11 cellular contexts compared by ENCODE assay signal in genomic region chr19:19171821-19172532, GRCh38. TPM values are rescaled to one million over a fixed set of nuclear protein-coding genes. Genes with fewer than 3 reads are reported as not detected.
DNase-seq lines count a peak whose midpoint lies in the region; ATAC-seq, FAIRE-seq and TF ChIP-seq lines count a peak whose summit lies in the region.
"Had no signal": no experiment of that assay in that cellular context is flagged by ENCODE, and none has a peak within 500 bp of the region (broad histone marks: within the 10 kb centered on the region; RNA-seq: fewer than 3 reads in every experiment).

No MANE protein-coding gene starts in this region.

- TF ChIP-seq CTCF in GM13977 (IDR thresholded peaks at IDR 0.05; ENCODE audit: extremely low read depth, insufficient read depth, missing control alignments) (no peak), K562 (IDR thresholded peaks at IDR 0.05 in 2 of 3, conservative IDR thresholded peaks at IDR 0.05 in 1 of 3; ENCODE audit: insufficient read depth in 2 of 3, low read depth in 1 of 3, low read length in 3 of 3) (no peak), neutrophil (IDR thresholded peaks at IDR 0.05) (no peak)

- peaks cover 6% of the 10 kb centered on the region; the same call in 1 of the 3 replicates for H3K36me3 ChIP-seq in K562 (ENCODE audit: control insufficient read depth, insufficient read depth, low read length)
- peaks cover 22% of the 10 kb centered on the region for H3K36me3 ChIP-seq in neutrophil

- peaks cover 0 to 8% of the 10 kb centered on the region in 2 donors for H3K27me3 Mint-ChIP-seq in stimulated activated naive B cell treated with anti-CD40 and anti-IgM and Interleukin-4, amounts not matched to agents 10 μg/mL and 1 μg/mL and 100 μg/mL, for 72 hours

- H2AFZ ChIP-seq in K562 (ENCODE audit: low read depth, low read length) = 0 out of 2 replicates have a peak overlapping the region, but pooled peaks have one; percentile 7

- peak; percentile 55; the same call in 1 of the 2 replicates for TF ChIP-seq EP300 in K562 (IDR thresholded peaks at IDR 0.05; ENCODE audit: low read length)

- WGBS in K562 (ENCODE audit: insufficient coverage, low coverage, missing lambda C conversion rate) = 16% methylated on average over 8 of the region's 8 CpGs

- H3K9ac ChIP-seq in K562 (ENCODE audit: insufficient read depth in 1 of 2, low read depth in 2 of 2, low read length in 2 of 2) = peak overlapping the region; percentile 42 to 77

- no peak for FAIRE-seq in K562 (lab: Jason Lieb, UNC)

- no peaks in the 10 kb centered on the region for H3K27me3 ChIP-seq in K562 (ENCODE audit: control insufficient read depth in 2 of 2, insufficient read depth in 2 of 2, low read length in 2 of 2)
- no peaks in the 10 kb centered on the region for H3K27me3 ChIP-seq in neutrophil
- H3K27me3 ChIP-seq: suprapubic skin had no signal

- in situ Hi-C loops in GM13977 (cut with MboI; ENCODE audit: low pct_unique_long_range_greater_than_20kb, low sequenced_read_pairs, unreplicated experiment) = loop anchor here (25.0 kb wide), 1 partner anchor 315 kb away; no protein-coding TSS in a partner anchor
- in situ Hi-C loops in K562 (cut with MboI) = no loop called here

- 0 out of 2 replicates have a peak, but pooled peaks have one; percentile 8 for TF ChIP-seq POLR2A in K562 (conservative IDR thresholded peaks at IDR 0.05)

- peaks cover 8% of the 10 kb centered on the region for H4K20me1 ChIP-seq in K562 (replicated peaks; ENCODE audit: control insufficient read depth, insufficient read depth, low read length)

- BruUV-seq in K562 (replicated peaks; lab: Mats Ljungman, UMichigan) = no TSS peak

- no peak overlapping the region for H3K4me3 Mint-ChIP-seq in stimulated activated naive B cell treated with anti-CD40 and anti-IgM and Interleukin-4, amounts not matched to agents 10 μg/mL and 1 μg/mL and 100 μg/mL, for 72 hours
- H3K4me3 Mint-ChIP-seq: dendritic cell treated with granulocyte-macrophage colony-stimulating factor and Interleukin-4, amounts not matched to agents 40 ng/mL and 50 ng/mL, for 4 days had no signal

- peaks cover 2% of the 10 kb centered on the region for H3K9me1 ChIP-seq in K562 (ENCODE audit: control insufficient read depth, insufficient read depth, low read length)

- H3K36me3 Mint-ChIP-seq in stimulated activated naive B cell treated with anti-CD40 and anti-IgM and Interleukin-4, amounts not matched to agents 10 μg/mL and 1 μg/mL and 100 μg/mL, for 72 hours = peaks cover 27 to 29% of the 10 kb centered on the region in 2 donors

- ATAC-seq in K562 (peak; percentile 79), GM19324 (IDR thresholded peaks at IDR 0.05; ENCODE audit: low FRiP score, unreplicated experiment) (no peak), GM21619 (IDR thresholded peaks at IDR 0.05; ENCODE audit: unreplicated experiment) (no peak)
- no peak for ATAC-seq in stimulated activated naive B cell treated with anti-CD40 and anti-IgM and Interleukin-4, amounts not matched to agents 10 μg/mL and 1 μg/mL and 100 μg/mL, for 72 hours (replicated peaks)

- no peak overlapping the region for H3K27ac Mint-ChIP-seq in stimulated activated naive B cell treated with anti-CD40 and anti-IgM and Interleukin-4, amounts not matched to agents 10 μg/mL and 1 μg/mL and 100 μg/mL, for 72 hours
- H3K27ac Mint-ChIP-seq: dendritic cell treated with granulocyte-macrophage colony-stimulating factor and Interleukin-4, amounts not matched to agents 40 ng/mL and 50 ng/mL, for 4 days had no signal

- H3K4me1 Mint-ChIP-seq in stimulated activated naive B cell treated with anti-CD40 and anti-IgM and Interleukin-4, amounts not matched to agents 10 μg/mL and 1 μg/mL and 100 μg/mL, for 72 hours = peaks cover 26 to 29% of the 10 kb centered on the region in 2 donors

- H3K9me3 Mint-ChIP-seq in stimulated activated naive B cell treated with anti-CD40 and anti-IgM and Interleukin-4, amounts not matched to agents 10 μg/mL and 1 μg/mL and 100 μg/mL, for 72 hours = no peaks in the 10 kb centered on the region
- H3K9me3 Mint-ChIP-seq: dendritic cell treated with granulocyte-macrophage colony-stimulating factor and Interleukin-4, amounts not matched to agents 40 ng/mL and 50 ng/mL, for 4 days had no signal

- peak overlapping the region; percentile 42 for H3K4me2 ChIP-seq in K562 (ENCODE audit: insufficient read depth, low read length)

- H3K79me2 ChIP-seq in K562 (ENCODE audit: control insufficient read depth, insufficient read depth, low read length) = no peaks in the 10 kb centered on the region

- H3K27ac ChIP-seq in K562 (ENCODE audit: extremely low read depth, low read depth, low read length) = peak overlapping the region; percentile 74
- peak overlapping the region; percentile 48 for H3K27ac ChIP-seq in neutrophil
- H3K27ac ChIP-seq: suprapubic skin had no signal

- POLR2A ChIA-PET in K562 (lab: Yijun Ruan, JAX) = no interaction called here

- CTCF ChIA-PET in K562 (lab: Yijun Ruan, JAX; ENCODE audit: low intra/inter-chr PET ratio) = no interaction called here

- H3K4me1 ChIP-seq in K562 (replicated peaks in 1 of 2; ENCODE audit: control insufficient read depth in 2 of 2, insufficient read depth in 2 of 2, low read length in 2 of 2) (peaks cover 31 to 34% of the 10 kb centered on the region in 2 experiments; a peak in 4 of 5 replicates), neutrophil (ENCODE audit: control insufficient read depth in 1 of 2, insufficient read depth in 1 of 2, low read depth in 1 of 2, low read length in 1 of 2) (peaks cover 37 to 48% of the 10 kb centered on the region in 2 experiments)

- no peak for TF ChIP-seq RAD21 in K562 (CRISPR knock-in tag; conservative IDR thresholded peaks at IDR 0.05 in 1 of 2, IDR thresholded peaks at IDR 0.05 in 1 of 2)

- intact Hi-C loops in K562 (cut with micrococcal nuclease) = loop anchor here (5.0 kb wide), 1 partner anchor 35 kb away; the partner anchor contains the start of gene TMEM161A

- H3K4me3 ChIP-seq in K562 = no peak overlapping the region
- peak overlapping the region in 1 of 2 experiments; percentile 39 for H3K4me3 ChIP-seq in neutrophil (ENCODE audit: low read depth in 1 of 2, low read length in 1 of 2)
- H3K4me3 ChIP-seq: suprapubic skin had no signal

- H3K9me3 ChIP-seq in K562 (replicated peaks; ENCODE audit: control insufficient read depth, insufficient read depth, low read depth, low read length) = no peaks in the 10 kb centered on the region
- no peaks in the 10 kb centered on the region for H3K9me3 ChIP-seq in neutrophil
- H3K9me3 ChIP-seq: suprapubic skin had no signal

- DNase-seq in GM13977 (ENCODE audit: low spot score) = peak; percentile 76
- peak; percentile 80 for DNase-seq in NAMALWA (ENCODE audit: low spot score)
- DNase-seq in K562 (ENCODE audit: extremely low read depth in 1 of 4, low spot score in 3 of 4) = peak; percentile 35 to 71 (median 56)
- no peak for DNase-seq in stimulated activated naive B cell treated with anti-CD40 and anti-IgM and Interleukin-4, amounts not matched to agents 10 μg/mL and 1 μg/mL and 100 μg/mL, for 72 hours
- DNase-seq: activated effector memory CD4-positive, alpha-beta T cell treated with Interleukin-2 at 50 U/mL for 16 hours; NCI-H526 treated with DMSO at 0.1 percent for 48 hours had no signal

RNA-seq across cellular contexts. Expression of gene MEF2B, which starts 1.9 kb away (rescaled TPM):
- total RNA-seq in K562 (2011; cell fraction: chromatin; rRNA removed; ENCODE audit: low replicate concordance) = 1.4 TPM in 1 of 2 replicates, not detected in the other
- 1.2 and 1.7 TPM in 2 replicates for total RNA-seq in K562 (2011; cell fraction: nucleolus; rRNA removed)
- total RNA-seq in K562 (2011; cell fraction: nucleoplasm; rRNA removed) = 1.4 and 1.8 TPM in 2 replicates
- total RNA-seq in K562 (2014; rRNA removed) (0.16 and 0.77 TPM in 2 replicates), K562 (2014; rRNA removed; fragmentation: Illumina TruSeq; extraction: Trizol) (not detected in 2 replicates), K562 (2015; rRNA removed; fragmentation: Illumina TruSeq; extraction: Trizol) (0.14 and 0.23 TPM in 2 replicates), K562 (2021) (0.72 and 1.9 TPM in 2 replicates)
- polyA plus RNA-seq in K562 (2011; rRNA removed) (0.15 and 0.26 TPM in 2 replicates), K562 (2014; fragmentation: Illumina TruSeq; extraction: Trizol) (0.65 and 1.0 TPM in 2 replicates), K562 (2014; fragmentation: Nextera tagmentation; extraction: Ambion mirVana) (not detected), K562 (2014; rRNA removed) (0.46 and 1.1 TPM in 2 replicates)
- 0.12 and 0.25 TPM in 2 replicates for polyA plus RNA-seq in K562 (2011; cell fraction: cytosol; rRNA removed)
- 1.1 and 1.8 TPM in 2 replicates for polyA plus RNA-seq in K562 (2011; cell fraction: nucleus; rRNA removed)
- polyA plus RNA-seq in K562 (2012) = 0.14 and 7.0 TPM in 2 replicates
- polyA minus RNA-seq in K562 (2011; rRNA and poly(A)+ RNA removed) = not detected in 2 replicates
- not detected in 2 replicates for polyA minus RNA-seq in K562 (2011; cell fraction: cytosol; rRNA and poly(A)+ RNA removed)
- 0.27 and 0.89 TPM in 2 replicates for polyA minus RNA-seq in K562 (2011; cell fraction: nucleus; rRNA and poly(A)+ RNA removed)

RNA-seq across cellular contexts. Expression of gene BORCS8, which starts 20.0 kb away (rescaled TPM):
- 26.1 and 65.6 TPM in 2 replicates for total RNA-seq in K562 (2011; cell fraction: chromatin; rRNA removed; ENCODE audit: low replicate concordance)
- total RNA-seq in K562 (2011; cell fraction: nucleolus; rRNA removed) = 31.4 and 35.8 TPM in 2 replicates
- 36.1 and 51.5 TPM in 2 replicates for total RNA-seq in K562 (2011; cell fraction: nucleoplasm; rRNA removed)
- total RNA-seq in K562 (2014; rRNA removed) (33.3 and 33.6 TPM in 2 replicates), K562 (2014; rRNA removed; fragmentation: Illumina TruSeq; extraction: Trizol) (7.9 and 11.3 TPM in 2 replicates), K562 (2015; rRNA removed; fragmentation: Illumina TruSeq; extraction: Trizol) (16.3 and 17.3 TPM in 2 replicates), K562 (2021) (30.4 and 30.5 TPM in 2 replicates)
- polyA plus RNA-seq in K562 (2011; rRNA removed) (11.2 and 12.7 TPM in 2 replicates), K562 (2014; fragmentation: Illumina TruSeq; extraction: Trizol) (24.4 and 31.3 TPM in 2 replicates), K562 (2014; fragmentation: Nextera tagmentation; extraction: Ambion mirVana) (1 to 10 TPM; 4.6 to 9.4 TPM), K562 (2014; rRNA removed) (28.7 and 29.9 TPM in 2 replicates)
- 12.3 and 35.6 TPM in 2 replicates for polyA plus RNA-seq in K562 (2011; cell fraction: cytosol; rRNA removed)
- 20.9 and 34.2 TPM in 2 replicates for polyA plus RNA-seq in K562 (2011; cell fraction: nucleus; rRNA removed)
- 17.6 and 20.6 TPM in 2 replicates for polyA plus RNA-seq in K562 (2012)
- polyA minus RNA-seq in K562 (2011; rRNA and poly(A)+ RNA removed) = 3.8 and 6.9 TPM in 2 replicates
- 6.7 and 7.9 TPM in 2 replicates for polyA minus RNA-seq in K562 (2011; cell fraction: cytosol; rRNA and poly(A)+ RNA removed)
- polyA minus RNA-seq in K562 (2011; cell fraction: nucleus; rRNA and poly(A)+ RNA removed) = 5.7 and 7.3 TPM in 2 replicates

RNA-seq across cellular contexts. Expression of gene RFXANK, which starts 20.1 kb away (rescaled TPM):
- total RNA-seq in K562 (2011; cell fraction: chromatin; rRNA removed; ENCODE audit: low replicate concordance) = 68.6 and 223 TPM in 2 replicates
- total RNA-seq in K562 (2011; cell fraction: nucleolus; rRNA removed) = 202 and 233 TPM in 2 replicates
- total RNA-seq in K562 (2011; cell fraction: nucleoplasm; rRNA removed) = 103 and 126 TPM in 2 replicates
- total RNA-seq in K562 (2014; rRNA removed) = 152 and 203 TPM in 2 replicates
- 79.8 and 106 TPM in 2 replicates for total RNA-seq in K562 (2014; rRNA removed; fragmentation: Illumina TruSeq; extraction: Trizol)
- total RNA-seq in K562 (2015; rRNA removed; fragmentation: Illumina TruSeq; extraction: Trizol) = 158 and 164 TPM in 2 replicates
- 176 and 185 TPM in 2 replicates for total RNA-seq in K562 (2021)
- polyA plus RNA-seq in K562 (2011; rRNA removed) = 68.6 and 70.4 TPM in 2 replicates
- 91.9 and 206 TPM in 2 replicates for polyA plus RNA-seq in K562 (2011; cell fraction: cytosol; rRNA removed)
- polyA plus RNA-seq in K562 (2011; cell fraction: nucleus; rRNA removed) = 256 and 295 TPM in 2 replicates
- 186 and 218 TPM in 2 replicates for polyA plus RNA-seq in K562 (2012)
- 181 and 187 TPM in 2 replicates for polyA plus RNA-seq in K562 (2014; fragmentation: Illumina TruSeq; extraction: Trizol)
- 100 to 1,000 TPM in 1 of 2 experiments, 10 to 100 TPM in 1; 81.4 to 150 TPM for polyA plus RNA-seq in K562 (2014; fragmentation: Nextera tagmentation; extraction: Ambion mirVana)
- polyA plus RNA-seq in K562 (2014; rRNA removed) = 138 and 143 TPM in 2 replicates
- 23.8 and 46.5 TPM in 2 replicates for polyA minus RNA-seq in K562 (2011; rRNA and poly(A)+ RNA removed)
- polyA minus RNA-seq in K562 (2011; cell fraction: cytosol; rRNA and poly(A)+ RNA removed) = 50.6 and 74.2 TPM in 2 replicates
- 71.6 and 78.2 TPM in 2 replicates for polyA minus RNA-seq in K562 (2011; cell fraction: nucleus; rRNA and poly(A)+ RNA removed)

RNA-seq across cellular contexts. Expression of gene NR2C2AP, which starts 31.2 kb away (rescaled TPM):
- total RNA-seq in K562 (2011; cell fraction: chromatin; rRNA removed; ENCODE audit: low replicate concordance) = 15.0 and 44.6 TPM in 2 replicates
- total RNA-seq in K562 (2011; cell fraction: nucleolus; rRNA removed) = 37.5 and 41.5 TPM in 2 replicates
- 28.9 and 30.6 TPM in 2 replicates for total RNA-seq in K562 (2011; cell fraction: nucleoplasm; rRNA removed)
- total RNA-seq in K562 (2014; rRNA removed) = 31.3 and 33.1 TPM in 2 replicates
- 23.1 and 26.3 TPM in 2 replicates for total RNA-seq in K562 (2014; rRNA removed; fragmentation: Illumina TruSeq; extraction: Trizol)
- 26.4 TPM in 2 replicates for total RNA-seq in K562 (2015; rRNA removed; fragmentation: Illumina TruSeq; extraction: Trizol)
- 32.4 and 35.6 TPM in 2 replicates for total RNA-seq in K562 (2021)
- polyA plus RNA-seq in K562 (2011; rRNA removed) = 22.3 and 23.7 TPM in 2 replicates
- 19.2 and 25.1 TPM in 2 replicates for polyA plus RNA-seq in K562 (2011; cell fraction: cytosol; rRNA removed)
- 56.3 and 62.7 TPM in 2 replicates for polyA plus RNA-seq in K562 (2011; cell fraction: nucleus; rRNA removed)
- 22.1 and 26.0 TPM in 2 replicates for polyA plus RNA-seq in K562 (2012)
- 30.3 and 33.1 TPM in 2 replicates for polyA plus RNA-seq in K562 (2014; fragmentation: Illumina TruSeq; extraction: Trizol)
- polyA plus RNA-seq in K562 (2014; fragmentation: Nextera tagmentation; extraction: Ambion mirVana) = 10 to 100 TPM; 55.3 to 77.4 TPM
- 37.5 and 39.0 TPM in 2 replicates for polyA plus RNA-seq in K562 (2014; rRNA removed)
- 8.9 and 10.0 TPM in 2 replicates for polyA minus RNA-seq in K562 (2011; rRNA and poly(A)+ RNA removed)
- polyA minus RNA-seq in K562 (2011; cell fraction: cytosol; rRNA and poly(A)+ RNA removed) = 5.2 and 8.1 TPM in 2 replicates
- polyA minus RNA-seq in K562 (2011; cell fraction: nucleus; rRNA and poly(A)+ RNA removed) = 10.4 and 19.0 TPM in 2 replicates

RNA-seq across cellular contexts. Expression of gene TMEM161A, which starts 33.7 kb away (rescaled TPM):
- 61.8 and 208 TPM in 2 replicates for total RNA-seq in K562 (2011; cell fraction: chromatin; rRNA removed; ENCODE audit: low replicate concordance)
- total RNA-seq in K562 (2011; cell fraction: nucleolus; rRNA removed) = 275 and 276 TPM in 2 replicates
- 120 and 154 TPM in 2 replicates for total RNA-seq in K562 (2011; cell fraction: nucleoplasm; rRNA removed)
- total RNA-seq in K562 (2014; rRNA removed) = 77.2 and 105 TPM in 2 replicates
- total RNA-seq in K562 (2014; rRNA removed; fragmentation: Illumina TruSeq; extraction: Trizol) = 15.4 and 24.5 TPM in 2 replicates
- total RNA-seq in K562 (2015; rRNA removed; fragmentation: Illumina TruSeq; extraction: Trizol) = 33.8 and 38.9 TPM in 2 replicates
- 76.7 and 81.2 TPM in 2 replicates for total RNA-seq in K562 (2021)
- 42.5 and 66.4 TPM in 2 replicates for polyA plus RNA-seq in K562 (2011; rRNA removed)
- polyA plus RNA-seq in K562 (2011; cell fraction: cytosol; rRNA removed) = 82.2 and 238 TPM in 2 replicates
- polyA plus RNA-seq in K562 (2011; cell fraction: nucleus; rRNA removed) = 177 and 332 TPM in 2 replicates
- 45.4 and 63.2 TPM in 2 replicates for polyA plus RNA-seq in K562 (2012)
- 29.2 and 68.5 TPM in 2 replicates for polyA plus RNA-seq in K562 (2014; fragmentation: Illumina TruSeq; extraction: Trizol)
- 1 to 10 TPM in 1 of 2 experiments, under 1 TPM in 1; 0.63 to 4.7 TPM for polyA plus RNA-seq in K562 (2014; fragmentation: Nextera tagmentation; extraction: Ambion mirVana)
- 92.3 and 98.4 TPM in 2 replicates for polyA plus RNA-seq in K562 (2014; rRNA removed)
- 35.9 and 53.2 TPM in 2 replicates for polyA minus RNA-seq in K562 (2011; rRNA and poly(A)+ RNA removed)
- 52.1 and 59.5 TPM in 2 replicates for polyA minus RNA-seq in K562 (2011; cell fraction: cytosol; rRNA and poly(A)+ RNA removed)
- 89.7 and 90.0 TPM in 2 replicates for polyA minus RNA-seq in K562 (2011; cell fraction: nucleus; rRNA and poly(A)+ RNA removed)
